In genomic region chr14:35366048-35366428, GRCh38 we compare ENCODE assay signal across 8 cellular contexts. TPM values are rescaled to one million over a fixed set of nuclear protein-coding genes. Genes with fewer than 3 reads are reported as not detected.
A peak's percentile ranks its signal among the peaks of the same experiment; 100 is the strongest.
DNase-seq lines count a peak whose midpoint lies in the region; ATAC-seq and TF ChIP-seq lines count a peak whose summit lies in the region.

No MANE protein-coding gene starts in this region.

- CTCF ChIA-PET in activated naive CD4-positive, alpha-beta T cell treated with anti-CD3 and anti-CD28 coated beads, Interleukin-2, amount 10 ng/mL, durations not matched to agents 7 days and 5 days (lab: Charles Lee): interaction anchor here (1.0 to 1.2 kb wide), 3 partner anchors 27 to 151 kb away, joined by 3 read pairs; no protein-coding TSS in a partner anchor

- TF ChIP-seq CTCF in vagina (IDR thresholded peaks at IDR 0.05) (no peak), GM13976 (IDR thresholded peaks at IDR 0.05; ENCODE audit: borderline replicate concordance, control extremely low read depth, extremely low read depth, insufficient read depth, missing control alignments) (no peak)

- H3K27me3 ChIP-seq in muscle layer of duodenum (ENCODE audit: low read depth, low read length) (no peaks in the 10 kb centered on the region), vagina (no peaks in the 10 kb centered on the region)

- DNase-seq in activated naive CD4-positive, alpha-beta T cell treated with anti-CD3 and anti-CD28 coated beads, Interleukin-2, amount 10 ng/mL, durations not matched to agents 7 days and 5 days: no peak
- no peak for DNase-seq in central memory CD8-positive, alpha-beta T cell (ENCODE audit: low spot score in 2 of 2)
- DNase-seq in vagina (ENCODE audit: extremely low spot score in 2 of 2) (no peak), NCI-H2081 treated with DMSO at 0.1 percent for 48 hours (lab: John Stamatoyannopoulos, UW) (no peak), GM13976 (ENCODE audit: low spot score) (no peak)

- H3K9me3 ChIP-seq in muscle layer of duodenum (ENCODE audit: control insufficient read depth in 1 of 2, low read length in 2 of 2) (peaks cover 0 to 1% of the 10 kb centered on the region in 2 donors), vagina (no peaks in the 10 kb centered on the region)

- in situ Hi-C loops in GM13976 (cut with MboI; ENCODE audit: low sequenced_read_pairs, unreplicated experiment): no loop called here

- H3K36me3 Mint-ChIP-seq in activated naive CD4-positive, alpha-beta T cell treated with anti-CD3 and anti-CD28 coated beads, Interleukin-2, amount 50 U/mL, for 24 hours: no peaks in the 10 kb centered on the region
- peaks cover 6% of the 10 kb centered on the region for H3K36me3 Mint-ChIP-seq in activated naive CD4-positive, alpha-beta T cell treated with anti-CD3 and anti-CD28 coated beads, Interleukin-2, amount 10 ng/mL, durations not matched to agents 7 days and 5 days
- peaks cover 2% of the 10 kb centered on the region for H3K36me3 Mint-ChIP-seq in central memory CD8-positive, alpha-beta T cell (ENCODE audit: insufficient read depth)

- intact Hi-C loops in vagina (cut with DNase I): loop anchor here (5.0 kb wide), 1 partner anchor 36 kb away; the partner anchor contains the start of gene NFKBIA

- TF ChIP-seq POLR2A in vagina (IDR thresholded peaks at IDR 0.05): no peak

- peaks cover 39% of the 10 kb centered on the region for H3K4me1 Mint-ChIP-seq in activated naive CD4-positive, alpha-beta T cell treated with anti-CD3 and anti-CD28 coated beads, Interleukin-2, amount 50 U/mL, for 24 hours
- H3K4me1 Mint-ChIP-seq in activated naive CD4-positive, alpha-beta T cell treated with anti-CD3 and anti-CD28 coated beads, Interleukin-2, amount 10 ng/mL, durations not matched to agents 7 days and 5 days: peaks cover 30% of the 10 kb centered on the region
- H3K4me1 Mint-ChIP-seq in central memory CD8-positive, alpha-beta T cell: peaks cover 27% of the 10 kb centered on the region

- peak overlapping the region; percentile 95 for H3K27ac Mint-ChIP-seq in activated naive CD4-positive, alpha-beta T cell treated with anti-CD3 and anti-CD28 coated beads, Interleukin-2, amount 50 U/mL, for 24 hours
- no peak overlapping the region for H3K27ac Mint-ChIP-seq in activated naive CD4-positive, alpha-beta T cell treated with anti-CD3 and anti-CD28 coated beads, Interleukin-2, amount 10 ng/mL, durations not matched to agents 7 days and 5 days
- peak overlapping the region; percentile 76 for H3K27ac Mint-ChIP-seq in central memory CD8-positive, alpha-beta T cell (ENCODE audit: low read depth)

- no peak for ATAC-seq in central memory CD8-positive, alpha-beta T cell (replicated peaks; ENCODE audit: extremely low read depth, poor library complexity, severe bottlenecking)
- ATAC-seq in HG03520 (IDR thresholded peaks at IDR 0.05; ENCODE audit: unreplicated experiment): no peak

- H3K9me3 Mint-ChIP-seq in activated naive CD4-positive, alpha-beta T cell treated with anti-CD3 and anti-CD28 coated beads, Interleukin-2, amount 50 U/mL, for 24 hours: peaks cover 2% of the 10 kb centered on the region
- peaks cover 4% of the 10 kb centered on the region for H3K9me3 Mint-ChIP-seq in activated naive CD4-positive, alpha-beta T cell treated with anti-CD3 and anti-CD28 coated beads, Interleukin-2, amount 10 ng/mL, durations not matched to agents 7 days and 5 days
- no peaks in the 10 kb centered on the region for H3K9me3 Mint-ChIP-seq in central memory CD8-positive, alpha-beta T cell

- no peak overlapping the region for H3K4me3 ChIP-seq in muscle layer of duodenum (ENCODE audit: low read depth in 1 of 2, low read length in 2 of 2)
- no peak overlapping the region for H3K4me3 ChIP-seq in vagina

- peak overlapping the region; percentile 79 for H3K27ac ChIP-seq in muscle layer of duodenum (ENCODE audit: low read length)
- H3K27ac ChIP-seq in vagina: peak overlapping the region; percentile 85

- peaks cover 0 to 3% of the 10 kb centered on the region in 2 donors for H3K36me3 ChIP-seq in muscle layer of duodenum (ENCODE audit: control insufficient read depth in 1 of 2, insufficient read depth in 2 of 2, low read length in 2 of 2)
- H3K36me3 ChIP-seq in vagina: no peaks in the 10 kb centered on the region

- H3K4me1 ChIP-seq in muscle layer of duodenum (ENCODE audit: control insufficient read depth in 1 of 2, insufficient read depth in 2 of 2, low read length in 2 of 2) (peaks cover 4 to 13% of the 10 kb centered on the region in 2 donors), vagina (peaks cover 43% of the 10 kb centered on the region)

- no peak overlapping the region for H3K4me3 Mint-ChIP-seq in activated naive CD4-positive, alpha-beta T cell treated with anti-CD3 and anti-CD28 coated beads, Interleukin-2, amount 50 U/mL, for 24 hours
- H3K4me3 Mint-ChIP-seq in activated naive CD4-positive, alpha-beta T cell treated with anti-CD3 and anti-CD28 coated beads, Interleukin-2, amount 10 ng/mL, durations not matched to agents 7 days and 5 days: no peak overlapping the region
- no peak overlapping the region for H3K4me3 Mint-ChIP-seq in central memory CD8-positive, alpha-beta T cell

- no peaks in the 10 kb centered on the region for H3K27me3 Mint-ChIP-seq in activated naive CD4-positive, alpha-beta T cell treated with anti-CD3 and anti-CD28 coated beads, Interleukin-2, amount 50 U/mL, for 24 hours
- H3K27me3 Mint-ChIP-seq in activated naive CD4-positive, alpha-beta T cell treated with anti-CD3 and anti-CD28 coated beads, Interleukin-2, amount 10 ng/mL, durations not matched to agents 7 days and 5 days: no peaks in the 10 kb centered on the region
- no peaks in the 10 kb centered on the region for H3K27me3 Mint-ChIP-seq in central memory CD8-positive, alpha-beta T cell

RNA-seq across cellular contexts. Expression of gene NFKBIA, which starts 38.5 kb away (rescaled TPM):
- total RNA-seq in vagina: 1,179 TPM
